ENCODE assay signal across 8 cellular contexts in the genomic region with DNA sequence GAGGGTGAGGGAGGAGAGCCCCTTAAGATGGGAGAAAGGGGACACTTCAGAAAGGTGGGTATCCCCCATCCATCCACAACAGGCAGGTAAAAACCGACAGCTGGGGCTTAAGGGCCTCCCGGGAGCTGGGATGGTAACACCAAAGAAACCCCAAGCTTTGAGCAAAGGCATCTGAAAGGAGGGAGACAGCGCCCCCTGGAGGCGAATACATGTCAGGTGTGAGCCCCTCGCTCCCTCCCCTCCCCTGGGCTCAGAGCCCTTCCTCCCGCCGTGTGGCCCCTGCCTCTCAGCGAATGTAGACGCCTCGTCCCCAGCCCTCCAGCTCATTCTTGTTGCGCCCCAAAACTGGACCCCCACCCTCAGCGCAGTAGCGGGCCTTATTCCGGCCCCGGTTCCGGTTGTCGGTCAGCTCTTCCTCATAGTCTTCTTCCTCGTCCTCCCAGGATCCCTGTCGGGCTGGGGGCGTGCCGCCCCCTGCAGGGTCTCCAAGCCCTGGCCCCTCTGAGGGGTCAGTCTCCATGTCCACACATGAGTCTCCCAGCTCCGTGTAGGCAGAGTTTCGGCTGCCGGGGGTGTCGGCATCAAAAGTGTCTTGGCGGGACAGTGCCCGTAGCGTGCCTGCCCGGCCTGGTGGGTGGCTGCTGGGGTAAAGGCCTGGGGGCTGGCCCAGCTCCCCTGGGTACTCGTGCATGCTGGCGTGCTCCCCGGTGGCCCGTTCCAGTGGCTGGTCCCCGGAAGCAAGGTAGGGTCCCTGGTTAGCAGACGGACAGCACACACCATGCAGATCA. TPM values are rescaled to one million over a fixed set of nuclear protein-coding genes. Genes with fewer than 3 reads are reported as not detected.
A peak's percentile ranks its signal among the peaks of the same experiment; 100 is the strongest.
DNase-seq lines count a peak whose midpoint lies in the region; ATAC-seq and TF ChIP-seq lines count a peak whose summit lies in the region.

No MANE protein-coding gene starts in this region.

- peaks cover 40% of the 10 kb centered on the region for H3K36me3 ChIP-seq in lower lobe of right lung

- no peaks in the 10 kb centered on the region for H3K27me3 ChIP-seq in lower lobe of right lung (ENCODE audit: low read depth)

- ATAC-seq in lower lobe of right lung (peak; percentile 70 to 78), GM21786 (IDR thresholded peaks at IDR 0.05; ENCODE audit: unreplicated experiment) (no peak)

- peak; percentile 50 for DNase-seq in NCI-H2107 (lab: John Stamatoyannopoulos, UW)
- DNase-seq in NCI-H2107 treated with DMSO at 0.1 percent for 48 hours (lab: John Stamatoyannopoulos, UW; ENCODE audit: unreplicated experiment) = no peak
- DNase-seq in NCI-H2227 treated with DMSO at 0.1 percent for 48 hours (lab: John Stamatoyannopoulos, UW) = peak; percentile 73
- peak; percentile 86 for DNase-seq in activated CD4-positive, alpha-beta T cell treated with anti-CD3 and anti-CD28 coated beads for 48 hours
- DNase-seq in dedifferentiated amniotic fluid mesenchymal stem cell (ENCODE audit: extremely low spot score) = peak; percentile 49
- peak; percentile 84 for DNase-seq in lower lobe of right lung
- DNase-seq in stimulated activated CD8-positive, alpha-beta memory T cell treated with anti-CD3 and anti-CD28 coated beads, Interleukin-2, amount 100 ng/mL, for 1 hour (ENCODE audit: low read depth in 2 of 2) = peak; percentile 55 to 70

- intact Hi-C loops in lower lobe of right lung (cut with DNase I) = no loop called here

- peak; percentile 93 for TF ChIP-seq CTCF in lower lobe of right lung (IDR thresholded peaks at IDR 0.05)

- H3K4me3 ChIP-seq in lower lobe of right lung = peak overlapping the region; percentile 11

- H3K4me1 ChIP-seq in lower lobe of right lung = peaks cover 10% of the 10 kb centered on the region

- no peaks in the 10 kb centered on the region for H3K9me3 ChIP-seq in lower lobe of right lung

- H3K27ac ChIP-seq in lower lobe of right lung = no peak overlapping the region

RNA-seq across cellular contexts. Expression of a gene that starts 9.1 kb away (rescaled TPM):
- total RNA-seq in lower lobe of right lung = not detected

RNA-seq across cellular contexts. Expression of a gene that starts 22.4 kb away (rescaled TPM):
- 21.3 TPM for total RNA-seq in lower lobe of right lung

RNA-seq across cellular contexts. Expression of a gene that starts 23.7 kb away (rescaled TPM):
- 19.5 TPM for total RNA-seq in lower lobe of right lung

RNA-seq across cellular contexts. Expression of a gene that starts 25.0 kb away (rescaled TPM):
- 1,465 TPM for total RNA-seq in lower lobe of right lung

RNA-seq across cellular contexts. Expression of a gene that starts 50.6 kb away (rescaled TPM):
- total RNA-seq in lower lobe of right lung = 0.30 TPM
